10 cellular contexts compared by ENCODE assay signal in the genomic region with DNA sequence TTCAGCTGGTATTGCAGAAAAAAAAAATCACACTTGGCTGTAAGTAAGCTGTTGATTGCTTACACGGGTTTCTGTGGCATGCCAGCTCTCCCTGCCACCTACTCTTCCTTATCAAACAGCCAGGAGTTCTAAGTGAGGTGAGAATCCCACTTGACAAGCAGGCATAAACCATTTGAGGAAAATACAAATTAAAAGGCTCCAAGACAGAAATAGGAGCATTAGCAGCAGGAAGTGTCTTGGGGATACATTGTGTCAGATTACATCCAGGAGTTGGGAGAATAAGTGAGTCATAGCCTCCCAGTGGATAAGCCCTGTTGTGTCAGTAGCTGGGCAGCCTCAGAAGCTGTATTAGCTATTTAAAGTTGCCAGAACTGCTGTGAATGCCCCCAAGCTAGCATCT.
DNase-seq lines count a peak whose midpoint lies in the region; ATAC-seq and TF ChIP-seq lines count a peak whose summit lies in the region.
"Had no signal": no experiment of that assay in that cellular context is flagged by ENCODE, and none has a peak within 500 bp of the region (broad histone marks: within the 10 kb centered on the region; RNA-seq: fewer than 3 reads in every experiment).

No MANE protein-coding gene starts in this region.

- no peak overlapping the region for H3K27ac Mint-ChIP-seq in glutamatergic neuron (ENCODE audit: unreplicated experiment)

- peaks cover 8% of the 10 kb centered on the region for H3K4me1 Mint-ChIP-seq in glutamatergic neuron (ENCODE audit: low read depth, unreplicated experiment)

- TF ChIP-seq POLR2A in ovary (IDR thresholded peaks at IDR 0.05), result no peak

- H3K9me3 Mint-ChIP-seq in glutamatergic neuron (ENCODE audit: unreplicated experiment), result no peaks in the 10 kb centered on the region

- WGBS in ovary, 3 donors, result 9 to 25% (median 19%) methylated on average over 1 of the region's 1 CpG

- ATAC-seq in GM19324 (IDR thresholded peaks at IDR 0.05; ENCODE audit: low FRiP score, unreplicated experiment), result no peak

- H3K9me3 ChIP-seq in A673 (ENCODE audit: low read depth, low read length, poor library complexity, severe bottlenecking) (no peaks in the 10 kb centered on the region), ovary (no peaks in the 10 kb centered on the region)
- H3K9me3 ChIP-seq: ascending aorta had no signal

- TF ChIP-seq CTCF in A673 (conservative IDR thresholded peaks at IDR 0.05; ENCODE audit: low read depth, low read length) (no peak), choroid plexus epithelial cell (conservative IDR thresholded peaks at IDR 0.05; ENCODE audit: low read depth, low read length) (no peak), ovary (IDR thresholded peaks at IDR 0.05) (no peak), glutamatergic neuron (IDR thresholded peaks at IDR 0.05; ENCODE audit: partially characterized antibody, unreplicated experiment) (no peak)

- no peaks in the 10 kb centered on the region for H3K36me3 Mint-ChIP-seq in glutamatergic neuron (ENCODE audit: unreplicated experiment)

- H3K36me3 ChIP-seq in A673 (ENCODE audit: insufficient read depth, low read length, poor library complexity, severe bottlenecking) (no peaks in the 10 kb centered on the region), ovary (no peaks in the 10 kb centered on the region)
- H3K36me3 ChIP-seq: ascending aorta had no signal

- no TSS peak for BruUV-seq in A673 (replicated peaks; lab: Mats Ljungman, UMichigan)

- DNase-seq in A673 (ENCODE audit: low spot score) (peak; percentile 83), HT1080 (ENCODE audit: low read depth) (peak; percentile 86), choroid plexus epithelial cell (ENCODE audit: low read depth) (peak; percentile 14), kidney tubule cell (ENCODE audit: low spot score) (peak; percentile 69), ovary (no peak), glutamatergic neuron (no peak), hippocampal formation (lab: John Stamatoyannopoulos, UW) (no peak)
- DNase-seq: NCI-H526 treated with DMSO at 0.1 percent for 48 hours had no signal

- peaks cover 7% of the 10 kb centered on the region for H3K4me1 ChIP-seq in A673 (ENCODE audit: insufficient read depth, low read length, poor library complexity, severe bottlenecking)
- H3K4me1 ChIP-seq in ovary (ENCODE audit: insufficient read depth), result no peaks in the 10 kb centered on the region

- no peak overlapping the region for H3K4me3 ChIP-seq in A673 (ENCODE audit: low read depth, low read length, poor library complexity, severe bottlenecking)
- H3K4me3 ChIP-seq in choroid plexus epithelial cell (ENCODE audit: low read depth, low read length), result no peak overlapping the region
- no peak overlapping the region for H3K4me3 ChIP-seq in ovary
- H3K4me3 ChIP-seq: ascending aorta had no signal

- no peaks in the 10 kb centered on the region for H3K27me3 ChIP-seq in A673 (replicated peaks; ENCODE audit: insufficient read depth, low read depth, low read length, poor library complexity)
- H3K27me3 ChIP-seq in ovary, result no peaks in the 10 kb centered on the region
- H3K27me3 ChIP-seq: ascending aorta had no signal

- CTCF ChIA-PET in A673 (lab: Charles Lee), result no interaction called here

- intact Hi-C loops in A673 (cut with micrococcal nuclease; ENCODE audit: unreplicated experiment), result no loop called here
- intact Hi-C loops in ovary (cut with DNase I), result no loop called here

- no peaks in the 10 kb centered on the region for H3K27me3 Mint-ChIP-seq in glutamatergic neuron (ENCODE audit: unreplicated experiment)

- TF ChIP-seq EP300 in ovary (IDR thresholded peaks at IDR 0.05), result no peak

- H3K4me3 Mint-ChIP-seq in glutamatergic neuron (ENCODE audit: unreplicated experiment), result no peak overlapping the region

- POLR2A ChIA-PET in A673 (lab: Charles Lee; ENCODE audit: low non-redundant PET), result no interaction called here

- H3K27ac ChIP-seq in A673 (ENCODE audit: low read depth, low read length, poor library complexity, severe bottlenecking), result no peak overlapping the region
- H3K27ac ChIP-seq in ovary, result no peak overlapping the region
- H3K27ac ChIP-seq: ascending aorta had no signal

Comparison
In these comparisons a context has a peak if more than half of its experiments do, and no peak if none do; other contexts are left out.
1. DNase-seq: peak in A673 (single experiment), HT1080 (single experiment), choroid plexus epithelial cell (single experiment) and kidney tubule cell (single experiment); none in ovary (0 of 5), glutamatergic neuron (single experiment) and hippocampal formation (0 of 2).